ENCODE assay signal across 30 cellular contexts in the genomic region with DNA sequence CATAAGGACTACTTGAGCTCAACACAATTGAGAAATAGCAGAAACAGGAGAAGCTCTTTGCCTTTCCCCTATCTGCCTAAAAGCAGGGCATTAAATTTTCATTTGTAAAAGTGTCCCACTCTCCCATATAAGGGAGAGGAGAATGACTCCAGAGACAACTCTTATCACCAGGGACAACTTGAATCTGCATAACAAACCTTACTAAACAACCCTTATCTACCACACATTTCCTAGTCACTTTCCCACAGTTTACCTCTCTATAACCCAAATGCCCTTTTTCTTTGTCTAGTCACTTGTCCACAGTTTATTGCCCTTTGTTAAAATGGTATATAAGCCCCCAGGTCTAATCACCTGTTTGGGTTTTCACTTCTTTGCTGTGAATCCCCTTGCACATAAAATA. TPM values are rescaled to one million over a fixed set of nuclear protein-coding genes. Genes with fewer than 3 reads are reported as not detected.
DNase-seq lines count a peak whose midpoint lies in the region; TF ChIP-seq lines count a peak whose summit lies in the region.
"Had no signal": no experiment of that assay in that cellular context is flagged by ENCODE, and none has a peak within 500 bp of the region (broad histone marks: within the 10 kb centered on the region; RNA-seq: fewer than 3 reads in every experiment).

No MANE protein-coding gene starts in this region.

- H3K36me3 ChIP-seq in adipocyte (ENCODE audit: control insufficient read depth, insufficient read depth, low read length, severe bottlenecking) (no peaks in the 10 kb centered on the region), mesenchymal stem cell (ENCODE audit: control insufficient read depth in 1 of 2, insufficient read depth in 2 of 2, low read depth in 1 of 2, low read length in 2 of 2) (no peaks in the 10 kb centered on the region)
- H3K36me3 ChIP-seq: cardiac muscle cell, ovary, thoracic aorta, uterus had no signal

- no peak overlapping the region for H3K4me3 Mint-ChIP-seq in H9
- no peak overlapping the region for H3K4me3 Mint-ChIP-seq in activated CD4-positive, alpha-beta memory T cell treated with anti-CD3 and anti-CD28 coated beads for 36 hours
- H3K4me3 Mint-ChIP-seq: activated B cell treated with CpG ODN at 0.5 μM for 24 hours; activated CD8-positive, alpha-beta memory T cell treated with anti-CD3 and anti-CD28 coated beads, Interleukin-2, amount 10 ng/mL, durations not matched to agents 7 days and 5 days; activated T-cell treated with anti-CD3 and anti-CD28 coated beads, Interleukin-2, amount 50 U/mL, for 4 hours; CD4-positive, CD25-positive, alpha-beta regulatory T cell; effector memory CD8-positive, alpha-beta T cell; neural crest cell; stimulated activated naive CD8-positive, alpha-beta T cell treated with anti-CD3 and anti-CD28 coated beads, Interleukin-15, Interleukin-2, amounts not matched to agents 100 ng/mL and 50 ng/mL, for 24 hours had no signal

- H4K8ac ChIP-seq in H9 (replicated peaks; ENCODE audit: insufficient read length, low read depth, low read length) (no peak overlapping the region), mesenchymal stem cell (ENCODE audit: low read length) (no peak overlapping the region)

- peak; percentile 2 for DNase-seq in NCI-H2029 treated with DMSO at 0.1 percent for 48 hours (lab: John Stamatoyannopoulos, UW)
- no peak for DNase-seq in NCI-H2029 (lab: John Stamatoyannopoulos, UW)
- DNase-seq in H9, result no peak
- peak; percentile 21 for DNase-seq in adipocyte (ENCODE audit: low read depth)
- no peak for DNase-seq in mesenchymal stem cell
- DNase-seq in activated CD4-positive, alpha-beta memory T cell treated with anti-CD3 and anti-CD28 coated beads for 36 hours, result no peak
- no peak for DNase-seq in NCI-H2196 (lab: John Stamatoyannopoulos, UW; ENCODE audit: unreplicated experiment)
- no peak for DNase-seq in NCI-H510A (lab: John Stamatoyannopoulos, UW)
- DNase-seq: activated B cell treated with CpG ODN at 0.5 μM for 24 hours; activated CD4-positive, alpha-beta T cell treated with anti-CD3 and anti-CD28 coated beads, Interleukin-2, amount 50 U/mL, for 1 hour; activated CD8-positive, alpha-beta memory T cell treated with anti-CD3 and anti-CD28 coated beads, Interleukin-2, amount 10 ng/mL, durations not matched to agents 7 days and 5 days; activated gamma-delta T cell; activated T-cell treated with anti-CD3 and anti-CD28 coated beads, Interleukin-2, amount 50 U/mL, for 4 hours; CD4-positive, CD25-positive, alpha-beta regulatory T cell; cortex of kidney; effector memory CD8-positive, alpha-beta T cell; erythroblast; mammary epithelial cell; NCI-H1092 treated with DMSO at 0.1 percent for 48 hours; NCI-H1694 treated with DMSO at 0.1 percent for 48 hours; NCI-H526; ovary; retina; SK-N-SH; stimulated activated CD8-positive, alpha-beta memory T cell treated with anti-CD3 and anti-CD28 coated beads, Interleukin-4, amount 100 ng/mL, for 48 hours; uterus had no signal

- peaks cover 2 to 30% (median 24%) of the 10 kb centered on the region in 3 experiments; a peak in 5 of 7 replicates for H3K36me3 Mint-ChIP-seq in H9 (ENCODE audit: insufficient read depth in 1 of 3, low read depth in 3 of 3)
- H3K36me3 Mint-ChIP-seq in activated CD4-positive, alpha-beta memory T cell treated with anti-CD3 and anti-CD28 coated beads for 36 hours, result no peaks in the 10 kb centered on the region
- H3K36me3 Mint-ChIP-seq: CD4-positive, CD25-positive, alpha-beta regulatory T cell had no signal

- no peak overlapping the region for H4K5ac ChIP-seq in H9 (ENCODE audit: insufficient read length, low read depth, low read length)

- H3K4me2 ChIP-seq in H9 (ENCODE audit: insufficient read depth, insufficient read length, low read length) (no peak overlapping the region), mesenchymal stem cell (ENCODE audit: low read length, poor library complexity, severe bottlenecking) (no peak overlapping the region)
- H3K4me2 ChIP-seq: SK-N-SH had no signal

- H4K20me1 ChIP-seq in H9 (ENCODE audit: control insufficient read depth, insufficient read depth, insufficient read length), result no peaks in the 10 kb centered on the region

- no peak overlapping the region for H2BK15ac ChIP-seq in H9 (ENCODE audit: low read depth, low read length)
- no peak overlapping the region for H2BK15ac ChIP-seq in mesenchymal stem cell (ENCODE audit: low read depth, poor library complexity, severe bottlenecking)

- H3K23ac ChIP-seq in H9 (ENCODE audit: insufficient read length, low read depth, low read length) (no peak overlapping the region), mesenchymal stem cell (ENCODE audit: low read length in 2 of 2) (no peak overlapping the region)

- H3K14ac ChIP-seq in H9 (ENCODE audit: insufficient read depth, low read length) (no peak overlapping the region), mesenchymal stem cell (ENCODE audit: low read length in 2 of 2) (no peak overlapping the region)

- peaks cover 57 to 62% of the 10 kb centered on the region in 2 experiments for H3K4me1 Mint-ChIP-seq in H9
- peaks cover under 1% of the 10 kb centered on the region for H3K4me1 Mint-ChIP-seq in activated CD4-positive, alpha-beta memory T cell treated with anti-CD3 and anti-CD28 coated beads for 36 hours (ENCODE audit: low read depth)
- H3K4me1 Mint-ChIP-seq: activated B cell treated with CpG ODN at 0.5 μM for 24 hours; activated CD8-positive, alpha-beta memory T cell treated with anti-CD3 and anti-CD28 coated beads, Interleukin-2, amount 10 ng/mL, durations not matched to agents 7 days and 5 days; CD4-positive, CD25-positive, alpha-beta regulatory T cell had no signal

- H2AFZ ChIP-seq in H9 (ENCODE audit: low read length) (no peak overlapping the region), mesenchymal stem cell (ENCODE audit: low read depth, low read length) (no peak overlapping the region)

- no peaks in the 10 kb centered on the region for H3K9me3 ChIP-seq in H9 (ENCODE audit: control insufficient read depth, low read depth, low read length)
- H3K9me3 ChIP-seq in adipocyte (ENCODE audit: control insufficient read depth, low read length), result no peaks in the 10 kb centered on the region
- no peaks in the 10 kb centered on the region for H3K9me3 ChIP-seq in mesenchymal stem cell (ENCODE audit: control insufficient read depth, low read length)
- H3K9me3 ChIP-seq: ovary, SK-N-SH, thoracic aorta, uterus had no signal

- peaks cover 26 to 28% of the 10 kb centered on the region in 2 experiments for H3K9me3 Mint-ChIP-seq in H9
- H3K9me3 Mint-ChIP-seq in activated CD4-positive, alpha-beta memory T cell treated with anti-CD3 and anti-CD28 coated beads for 36 hours, result peaks cover 6% of the 10 kb centered on the region
- H3K9me3 Mint-ChIP-seq: effector memory CD8-positive, alpha-beta T cell; neural crest cell had no signal

- H3K56ac ChIP-seq in H9 (ENCODE audit: insufficient read length, low read depth, low read length), result no peak overlapping the region

- no peak for TF ChIP-seq CTCF in H9 (conservative IDR thresholded peaks at IDR 0.05)

- no peak overlapping the region for H2BK20ac ChIP-seq in H9 (ENCODE audit: low read depth, low read length, poor library complexity, severe bottlenecking)

- H3K4me1 ChIP-seq in H9 (ENCODE audit: insufficient read depth, low read length), result peaks cover 6% of the 10 kb centered on the region; the same call in 1 of the 2 replicates
- peaks cover 35% of the 10 kb centered on the region for H3K4me1 ChIP-seq in adipocyte (ENCODE audit: control insufficient read depth, insufficient read depth, low read length)
- H3K4me1 ChIP-seq in mesenchymal stem cell (ENCODE audit: control insufficient read depth, insufficient read depth, low read depth, low read length), result no peaks in the 10 kb centered on the region
- H3K4me1 ChIP-seq: uterus had no signal

- H2BK5ac ChIP-seq in H9 (ENCODE audit: insufficient read length, low read length) (no peak overlapping the region), mesenchymal stem cell (ENCODE audit: low read depth, low read length, poor library complexity, severe bottlenecking) (no peak overlapping the region)

- H2AK5ac ChIP-seq in H9 (ENCODE audit: insufficient read length, low read length) (no peak overlapping the region), mesenchymal stem cell (ENCODE audit: low read length, severe bottlenecking) (no peak overlapping the region)

- H3K4me3 ChIP-seq in adipocyte (ENCODE audit: low read length) (no peak overlapping the region), mesenchymal stem cell (ENCODE audit: insufficient read depth in 1 of 2, low read depth in 1 of 2, low read length in 2 of 2) (no peak overlapping the region)
- H3K4me3 ChIP-seq: cardiac muscle cell, ovary, thoracic aorta, uterus had no signal

- CTCF ChIA-PET in activated CD4-positive, alpha-beta memory T cell treated with anti-CD3 and anti-CD28 coated beads for 36 hours (lab: Charles Lee), result no interaction called here

- no peaks in the 10 kb centered on the region for H3K79me2 ChIP-seq in H9 (ENCODE audit: insufficient read depth, low read length)

- H2BK12ac ChIP-seq in H9 (ENCODE audit: insufficient read length, low read depth, low read length), result no peak overlapping the region
- H2BK12ac ChIP-seq in mesenchymal stem cell (ENCODE audit: low read length in 2 of 2), result no peak overlapping the region

- H3K27ac Mint-ChIP-seq in H9, result peak overlapping the region; percentile 87 to 98 (median 94)
- H3K27ac Mint-ChIP-seq in activated CD4-positive, alpha-beta memory T cell treated with anti-CD3 and anti-CD28 coated beads for 36 hours, result no peak overlapping the region
- H3K27ac Mint-ChIP-seq: activated B cell treated with CpG ODN at 0.5 μM for 24 hours; activated CD8-positive, alpha-beta memory T cell treated with anti-CD3 and anti-CD28 coated beads, Interleukin-2, amount 10 ng/mL, durations not matched to agents 7 days and 5 days; CD4-positive, CD25-positive, alpha-beta regulatory T cell; effector memory CD8-positive, alpha-beta T cell; stimulated activated naive CD8-positive, alpha-beta T cell treated with anti-CD3 and anti-CD28 coated beads, Interleukin-15, Interleukin-2, amounts not matched to agents 100 ng/mL and 50 ng/mL, for 24 hours had no signal

- H4K91ac ChIP-seq in H9 (ENCODE audit: insufficient read length, low read depth, low read length) (no peak overlapping the region), mesenchymal stem cell (ENCODE audit: low read length) (no peak overlapping the region)

- no peaks in the 10 kb centered on the region for H3K27me3 ChIP-seq in H9 (ENCODE audit: insufficient read depth, low read length)
- H3K27me3 ChIP-seq in adipocyte (replicated peaks; ENCODE audit: control insufficient read depth, insufficient read depth, low read length), result no peaks in the 10 kb centered on the region
- H3K27me3 ChIP-seq in mesenchymal stem cell (ENCODE audit: control insufficient read depth in 1 of 2, insufficient read depth in 1 of 2, low read length in 2 of 2), result no peaks in the 10 kb centered on the region
- H3K27me3 ChIP-seq: cardiac muscle cell, ovary, uterus had no signal

- intact Hi-C loops in activated CD4-positive, alpha-beta memory T cell treated with anti-CD3 and anti-CD28 coated beads for 36 hours (cut with micrococcal nuclease), result no loop called here

- no peaks in the 10 kb centered on the region for H3K23me2 ChIP-seq in H9 (ENCODE audit: insufficient read length, low read depth, low read length, poor library complexity, severe bottlenecking)

- H3K18ac ChIP-seq in H9 (ENCODE audit: insufficient read length, low read depth, low read length), result no peak overlapping the region
- H3K18ac ChIP-seq in mesenchymal stem cell (ENCODE audit: low read depth in 1 of 2, low read length in 2 of 2), result no peak overlapping the region

- no peak overlapping the region for H3K9ac ChIP-seq in H9 (ENCODE audit: extremely low read depth, insufficient read length, low read length)
- H3K9ac ChIP-seq in adipocyte (ENCODE audit: low read length), result peak overlapping the region; percentile 9
- H3K9ac ChIP-seq in mesenchymal stem cell (ENCODE audit: low read length), result peak overlapping the region; percentile 26
- H3K9ac ChIP-seq: SK-N-SH had no signal

- H3K4ac ChIP-seq in H9 (ENCODE audit: low read depth, low read length) (no peak overlapping the region), mesenchymal stem cell (ENCODE audit: low read depth in 1 of 2, low read length in 2 of 2) (no peak overlapping the region)

- H3K79me1 ChIP-seq in H9 (ENCODE audit: insufficient read depth, low read depth, low read length, poor library complexity, severe bottlenecking) (no peaks in the 10 kb centered on the region), mesenchymal stem cell (replicated peaks; ENCODE audit: low read length, poor library complexity, severe bottlenecking) (no peaks in the 10 kb centered on the region)

- no peak overlapping the region for H3T11ph ChIP-seq in H9 (ENCODE audit: low read length)

- H3K27me3 Mint-ChIP-seq in H9 (ENCODE audit: low read depth), result no peaks in the 10 kb centered on the region
- H3K27me3 Mint-ChIP-seq in activated CD4-positive, alpha-beta memory T cell treated with anti-CD3 and anti-CD28 coated beads for 36 hours, result peaks cover 2% of the 10 kb centered on the region
- H3K27me3 Mint-ChIP-seq: effector memory CD8-positive, alpha-beta T cell had no signal

- H2BK120ac ChIP-seq in H9 (ENCODE audit: low read depth, low read length, poor library complexity, severe bottlenecking) (no peak overlapping the region), mesenchymal stem cell (ENCODE audit: low read depth, low read length) (no peak overlapping the region)

- H3K27ac ChIP-seq in H9 (ENCODE audit: insufficient read length, low read depth, low read length) (peak overlapping the region; percentile 66), mesenchymal stem cell (ENCODE audit: low read length, poor library complexity, severe bottlenecking) (no peak overlapping the region)
- H3K27ac ChIP-seq: cardiac muscle cell, ovary, uterus had no signal

- POLR2A ChIA-PET in activated CD4-positive, alpha-beta memory T cell treated with anti-CD3 and anti-CD28 coated beads for 36 hours (lab: Charles Lee), result no interaction called here

RNA-seq across cellular contexts. Expression of gene PPM1B, which starts 37.5 kb away (rescaled TPM):
- 148 and 156 TPM in 2 replicates for total RNA-seq in H9 (2021)
- 29.1 TPM for polyA plus RNA-seq in mesenchymal stem cell (2013, experiment 1 of 2)
- 30.1 TPM for polyA plus RNA-seq in mesenchymal stem cell (2013, experiment 2 of 2)
- total RNA-seq in activated CD4-positive, alpha-beta memory T cell treated with anti-CD3 and anti-CD28 coated beads for 36 hours, result 10 to 100 TPM; 41.6 to 45.2 TPM

Comparison
In these comparisons a context has a peak if more than half of its experiments do, and no peak if none do; other contexts are left out.
1. DNase-seq: peak in NCI-H2029 treated with DMSO at 0.1 percent for 48 hours (single experiment) and adipocyte (single experiment); none in NCI-H2029 (single experiment), H9 (single experiment), mesenchymal stem cell (single experiment), activated CD4-positive, alpha-beta memory T cell treated with anti-CD3 and anti-CD28 coated beads for 36 hours (single experiment), NCI-H2196 (single experiment) and NCI-H510A (single experiment).